ENCODE assay signal across 27 cellular contexts in genomic region chr12:71141270-71141948, GRCh38. TPM values are rescaled to one million over a fixed set of nuclear protein-coding genes. Genes with fewer than 3 reads are reported as not detected.
A peak's percentile ranks its signal among the peaks of the same experiment; 100 is the strongest.
DNase-seq lines count a peak whose midpoint lies in the region; ATAC-seq and TF ChIP-seq lines count a peak whose summit lies in the region.
"Had no signal": no experiment of that assay in that cellular context is flagged by ENCODE, and none has a peak within 500 bp of the region (broad histone marks: within the 10 kb centered on the region; RNA-seq: fewer than 3 reads in every experiment).

No MANE protein-coding gene starts in this region.

- no peaks in the 10 kb centered on the region for H3K27me3 ChIP-seq in left lung
- no peaks in the 10 kb centered on the region for H3K27me3 ChIP-seq in aorta (ENCODE audit: control insufficient read depth in 1 of 2, insufficient read depth in 2 of 2, low read length in 1 of 2)
- H3K27me3 ChIP-seq: adrenal gland, BE2C, breast epithelium, colonic mucosa, esophagus muscularis mucosa, SJSA1 had no signal

- H3K4me3 ChIP-seq in left lung: no peak overlapping the region
- H3K4me3 ChIP-seq in aorta (ENCODE audit: low read length in 2 of 2): no peak overlapping the region
- H3K4me3 ChIP-seq: adrenal gland, breast epithelium, colonic mucosa, esophagus muscularis mucosa, K562, SJSA1 had no signal

- H3K4me1 ChIP-seq in left lung (no peaks in the 10 kb centered on the region), aorta (ENCODE audit: control insufficient read depth in 1 of 2, insufficient read depth in 2 of 2, low read length in 2 of 2) (peaks cover 0 to 11% of the 10 kb centered on the region in 2 donors)
- H3K4me1 ChIP-seq: adrenal gland, breast epithelium, colonic mucosa, esophagus muscularis mucosa, SJSA1 had no signal

- intact Hi-C loops in Right ventricle myocardium superior (cut with DNase I) (no loop called here), cardiac septum (cut with DNase I) (no loop called here), left lung (cut with DNase I) (no loop called here), sciatic nerve (cut with DNase I) (no loop called here), aorta (cut with DNase I) (no loop called here)

- ATAC-seq in Right ventricle myocardium superior (ENCODE audit: poor library complexity): peak; percentile 64
- ATAC-seq in left lung: peak; percentile 46
- ATAC-seq in sciatic nerve: peak; percentile 55
- peak; percentile 67 for ATAC-seq in aorta (ENCODE audit: low FRiP score)
- ATAC-seq in GM18519 (IDR thresholded peaks at IDR 0.05; ENCODE audit: low FRiP score, unreplicated experiment): no peak
- ATAC-seq in HG03354 (IDR thresholded peaks at IDR 0.05; ENCODE audit: poor library complexity, severe bottlenecking, unreplicated experiment): no peak
- ATAC-seq: activated CD4-positive, alpha-beta T cell treated with anti-CD3 and anti-CD28 coated beads for 36 hours; activated T-cell treated with anti-CD3 and anti-CD28 coated beads, Interleukin-2, amount 50 U/mL, for 4 hours; K562 had no signal

- WGBS in aorta, 2 donors: 50 to 53% methylated on average over 1 of the region's 1 CpG

- no peaks in the 10 kb centered on the region for H3K36me3 ChIP-seq in left lung
- H3K36me3 ChIP-seq in aorta (ENCODE audit: control insufficient read depth in 1 of 2, insufficient read depth in 2 of 2, low read length in 1 of 2): no peaks in the 10 kb centered on the region
- H3K36me3 ChIP-seq: adrenal gland, BE2C, breast epithelium, colonic mucosa, esophagus muscularis mucosa, SJSA1 had no signal

- no peak for DNase-seq in Right ventricle myocardium superior
- DNase-seq in cardiac septum (ENCODE audit: low spot score): no peak
- no peak for DNase-seq in left lung
- DNase-seq in sciatic nerve (ENCODE audit: low spot score): no peak
- DNase-seq in aorta: no peak
- no peak for DNase-seq in COLO668 (lab: John Stamatoyannopoulos, UW; ENCODE audit: unreplicated experiment)
- DNase-seq: activated CD4-positive, alpha-beta T cell treated with anti-CD3 and anti-CD28 coated beads for 36 hours; activated naive CD4-positive, alpha-beta T cell treated with Interleukin-2 at 50 U/mL for 16 hours; activated T-cell treated with anti-CD3 and anti-CD28 coated beads, Interleukin-2, amount 50 U/mL, for 4 hours; adrenal gland; BE2C; colonic mucosa; DMS79; GF-D8; kidney glomerular epithelial cell; MM.1S; naive thymus-derived CD8-positive, alpha-beta T cell; NCI-H1436; NCI-H510A treated with DMSO at 0.1 percent for 48 hours; stimulated activated CD4-positive, alpha-beta T cell treated with anti-CD3 and anti-CD28 coated beads, Interleukin-4, amount 100 ng/mL, for 4 hours; stimulated activated naive CD4-positive, alpha-beta T cell treated with Interleukin-2 at 50 U/mL for 16 hours had no signal

- TF ChIP-seq CTCF in left lung (IDR thresholded peaks at IDR 0.05): no peak

- H3K27ac ChIP-seq in left lung: no peak overlapping the region
- H3K27ac ChIP-seq in aorta (ENCODE audit: low read depth in 1 of 2, low read length in 2 of 2): peak overlapping the region; percentile 1 to 82
- H3K27ac ChIP-seq: colonic mucosa, SJSA1 had no signal

- H3K9me3 ChIP-seq in left lung (no peaks in the 10 kb centered on the region), aorta (ENCODE audit: control insufficient read depth, low read length) (no peaks in the 10 kb centered on the region)
- H3K9me3 ChIP-seq: adrenal gland, BE2C, breast epithelium, colonic mucosa, esophagus muscularis mucosa, SJSA1 had no signal

RNA-seq across cellular contexts. Expression of gene TSPAN8, which starts 16.4 kb away (rescaled TPM):
- total RNA-seq in Right ventricle myocardium superior (not detected), cardiac septum (not detected), left lung (10 to 100 TPM in 1 of 2 donors, 1 to 10 TPM in 1; 7.5 to 18.0 TPM), sciatic nerve (76.1 TPM), aorta (1 to 10 TPM; 1.4 to 7.5 TPM)
- 100 to 1,000 TPM in 1 of 2 donors, 10 to 100 TPM in 1; 16.2 to 187 TPM for polyA plus RNA-seq in aorta
- total RNA-seq: activated CD4-positive, alpha-beta T cell treated with anti-CD3 and anti-CD28 coated beads for 36 hours; naive thymus-derived CD8-positive, alpha-beta T cell; SJSA1 had no signal
- polyA plus RNA-seq: naive thymus-derived CD8-positive, alpha-beta T cell had no signal

Comparison
In these comparisons a context has a peak if more than half of its experiments do, and no peak if none do; other contexts are left out.
1. ATAC-seq: peak in Right ventricle myocardium superior (single experiment), left lung (single experiment), sciatic nerve (single experiment) and aorta (single experiment); none in GM18519 (single experiment) and HG03354 (single experiment).
2. H3K27ac ChIP-seq: peak in aorta (2 of 2); none in left lung (0 of 2).